ENCODE assay signal across 21 cellular contexts in genomic region chr7:154881046-154881445, GRCh38.
"Had no signal": no experiment of that assay in that cellular context is flagged by ENCODE, and none has a peak within 500 bp of the region (broad histone marks: within the 10 kb centered on the region; RNA-seq: fewer than 3 reads in every experiment).

No MANE protein-coding gene starts in this region.

- H3K9me3 Mint-ChIP-seq: naive thymus-derived CD4-positive, alpha-beta T cell; stimulated activated effector memory CD8-positive, alpha-beta T cell treated with anti-CD3 and anti-CD28 coated beads, Interleukin-12 subunit alpha, Interleukin-12 subunit beta, amount 100 ng/mL, for 72 hours had no signal

- H3K36me3 ChIP-seq: esophagus muscularis mucosa, gastrocnemius medialis, heart right ventricle, ovary, right lobe of liver, suprapubic skin, tibial artery, upper lobe of left lung, uterus had no signal

- H3K4me3 Mint-ChIP-seq: naive thymus-derived CD4-positive, alpha-beta T cell; stimulated activated effector memory CD8-positive, alpha-beta T cell treated with anti-CD3 and anti-CD28 coated beads, Interleukin-12 subunit alpha, Interleukin-12 subunit beta, amount 100 ng/mL, for 72 hours had no signal

- H3K9me3 ChIP-seq: esophagus muscularis mucosa, gastrocnemius medialis, heart right ventricle, ovary, right lobe of liver, suprapubic skin, tibial artery, upper lobe of left lung, uterus had no signal

- DNase-seq: effector memory CD4-positive, alpha-beta T cell; gastrocnemius medialis; heart right ventricle; hypothalamus; kidney glomerular epithelial cell; mammary epithelial cell; naive thymus-derived CD4-positive, alpha-beta T cell; nucleus accumbens; ovary; right lobe of liver; stimulated activated CD4-positive, alpha-beta T cell treated with anti-CD3 and anti-CD28 coated beads, Interleukin-4, amount 100 ng/mL, for 1 hour; stimulated activated CD8-positive, alpha-beta memory T cell treated with anti-CD3 and anti-CD28 coated beads, Interleukin-4, amount 100 ng/mL, for 48 hours; stimulated activated naive CD8-positive, alpha-beta T cell treated with anti-CD3 and anti-CD28 coated beads, Interleukin-15, Interleukin-2, amounts not matched to agents 100 U/mL and 50 U/mL, for 24 hours; tibial artery; upper lobe of left lung; uterus had no signal

- H3K27me3 ChIP-seq: esophagus muscularis mucosa, ovary, right lobe of liver, upper lobe of left lung, uterus had no signal

- H3K4me1 Mint-ChIP-seq: naive thymus-derived CD4-positive, alpha-beta T cell; stimulated activated effector memory CD8-positive, alpha-beta T cell treated with anti-CD3 and anti-CD28 coated beads, Interleukin-12 subunit alpha, Interleukin-12 subunit beta, amount 100 ng/mL, for 72 hours had no signal

- H3K27ac ChIP-seq: epithelial cell of prostate, esophagus muscularis mucosa, gastrocnemius medialis, heart right ventricle, ovary, right lobe of liver, suprapubic skin, tibial artery, upper lobe of left lung, uterus had no signal

- H3K36me3 Mint-ChIP-seq: naive thymus-derived CD4-positive, alpha-beta T cell; stimulated activated effector memory CD8-positive, alpha-beta T cell treated with anti-CD3 and anti-CD28 coated beads, Interleukin-12 subunit alpha, Interleukin-12 subunit beta, amount 100 ng/mL, for 72 hours had no signal

- H3K4me1 ChIP-seq: esophagus muscularis mucosa, gastrocnemius medialis, heart right ventricle, right lobe of liver, suprapubic skin, tibial artery, uterus had no signal

- H3K4me3 ChIP-seq: esophagus muscularis mucosa, gastrocnemius medialis, heart right ventricle, ovary, right lobe of liver, suprapubic skin, tibial artery, upper lobe of left lung, uterus had no signal

- ATAC-seq: gastrocnemius medialis; naive thymus-derived CD4-positive, alpha-beta T cell; right lobe of liver; stimulated activated effector memory CD8-positive, alpha-beta T cell treated with anti-CD3 and anti-CD28 coated beads, Interleukin-12 subunit alpha, Interleukin-12 subunit beta, amount 100 ng/mL, for 72 hours; stimulated activated naive CD8-positive, alpha-beta T cell treated with anti-CD3 and anti-CD28 coated beads, Interleukin-15, Interleukin-2, amounts not matched to agents 100 U/mL and 50 U/mL, for 24 hours had no signal

- H3K27ac Mint-ChIP-seq: naive thymus-derived CD4-positive, alpha-beta T cell; progenitor cell of endocrine pancreas; stimulated activated effector memory CD8-positive, alpha-beta T cell treated with anti-CD3 and anti-CD28 coated beads, Interleukin-12 subunit alpha, Interleukin-12 subunit beta, amount 100 ng/mL, for 72 hours had no signal
